In genomic region chr6:26123675-26124549, GRCh38 we compare ENCODE assay signal across 8 cellular contexts. TPM values are rescaled to one million over a fixed set of nuclear protein-coding genes. Genes with fewer than 3 reads are reported as not detected.
DNase-seq lines count a peak whose midpoint lies in the region; ATAC-seq lines count a peak whose summit lies in the region.

No MANE protein-coding gene starts in this region.

- peaks cover 31% of the 10 kb centered on the region for H3K4me1 ChIP-seq in mononuclear cell (ENCODE audit: insufficient read depth, low read length)

- H3K9me3 Mint-ChIP-seq in IgD-negative memory B cell = peaks cover 3 to 4% (median 4%) of the 10 kb centered on the region in 3 donors

- H3K4me3 Mint-ChIP-seq in IgD-negative memory B cell = peak overlapping the region; percentile 93 to 100 (median 98)

- H3K4me3 ChIP-seq in mononuclear cell (ENCODE audit: low read length) = peak overlapping the region; percentile 82

- H3K9me3 ChIP-seq in mononuclear cell (ENCODE audit: low read depth, low read length) = no peaks in the 10 kb centered on the region

- peaks cover 26 to 31% (median 28%) of the 10 kb centered on the region in 3 donors for H3K4me1 Mint-ChIP-seq in IgD-negative memory B cell

- DNase-seq in DMS153 (lab: John Stamatoyannopoulos, UW) = peak; percentile 98
- DNase-seq in OCI-M1 (lab: John Stamatoyannopoulos, UW) = peak; percentile 100
- DNase-seq in activated T-cell treated with anti-CD3 and anti-CD28 coated beads, Interleukin-2, amount 50 U/mL, for 1 hour = peak; percentile 80
- DNase-seq in epithelial cell of prostate (ENCODE audit: low read depth, low spot score) = peak; percentile 99
- DNase-seq in stimulated activated CD8-positive, alpha-beta memory T cell treated with anti-CD3 and anti-CD28 coated beads, Interleukin-4, amount 100 ng/mL, for 24 hours (ENCODE audit: low read depth) = peak; percentile 61

- no peaks in the 10 kb centered on the region for H3K27me3 ChIP-seq in mononuclear cell (ENCODE audit: insufficient read depth, low read length)

- peak; percentile 75 for ATAC-seq in GM21576 (IDR thresholded peaks at IDR 0.05; ENCODE audit: unreplicated experiment)

- H3K36me3 Mint-ChIP-seq in IgD-negative memory B cell = peaks cover 6% of the 10 kb centered on the region

- no peaks in the 10 kb centered on the region for H3K27me3 Mint-ChIP-seq in IgD-negative memory B cell

- H3K27ac Mint-ChIP-seq in IgD-negative memory B cell = peak overlapping the region; percentile 94 to 99 (median 99)

- H3K27ac ChIP-seq in epithelial cell of prostate = peak overlapping the region; percentile 90

RNA-seq across cellular contexts. Expression of gene HFE, which starts 36.7 kb away (rescaled TPM):
- polyA plus RNA-seq in IgD-negative memory B cell = 7.2 TPM
- 1.5 TPM for total RNA-seq in mononuclear cell

Comparison
In these comparisons a context has a peak if more than half of its experiments do, and no peak if none do; other contexts are left out.
1. Peak in every context shown above with its lines: DNase-seq, ATAC-seq, H3K4me3 ChIP-seq and H3K27ac ChIP-seq.